23 cellular contexts compared by ENCODE assay signal in the genomic region with DNA sequence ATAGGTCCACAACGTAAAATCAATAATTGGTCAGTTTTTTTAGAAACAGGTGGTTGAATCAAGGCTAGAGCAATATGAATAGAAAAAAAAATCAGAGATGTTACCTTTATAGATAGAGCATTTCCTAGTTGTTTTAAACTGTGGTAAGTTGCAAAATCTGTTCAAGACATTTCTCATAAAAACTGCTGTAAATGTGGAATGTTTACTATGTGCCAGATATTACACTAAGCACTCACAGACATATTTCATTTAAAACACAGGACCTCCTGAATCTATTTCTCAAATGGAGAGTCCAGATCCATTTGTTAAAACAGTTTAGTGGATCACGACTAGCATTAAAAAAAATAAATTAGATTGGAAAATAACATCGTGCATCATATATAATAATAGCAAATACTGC.
"Had no signal": no experiment of that assay in that cellular context is flagged by ENCODE, and none has a peak within 500 bp of the region (broad histone marks: within the 10 kb centered on the region; RNA-seq: fewer than 3 reads in every experiment).

No MANE protein-coding gene starts in this region.

- H3K4me1 Mint-ChIP-seq: activated CD8-positive, alpha-beta memory T cell treated with anti-CD3 and anti-CD28 coated beads, Interleukin-2, amount 10 ng/mL, durations not matched to agents 7 days and 5 days; activated naive CD4-positive, alpha-beta T cell treated with anti-CD3 and anti-CD28 coated beads, Interleukin-2, amount 50 U/mL, for 24 hours; central memory CD8-positive, alpha-beta T cell; naive thymus-derived CD8-positive, alpha-beta T cell had no signal

- DNase-seq: activated CD4-positive, alpha-beta memory T cell treated with anti-CD3 and anti-CD28 coated beads for 36 hours; activated CD4-positive, alpha-beta T cell treated with anti-CD3 and anti-CD28 coated beads for 48 hours; activated CD8-positive, alpha-beta memory T cell treated with anti-CD3 and anti-CD28 coated beads, Interleukin-2, amount 10 ng/mL, durations not matched to agents 7 days and 5 days; activated gamma-delta T cell; activated T-cell treated with anti-CD3 and anti-CD28 coated beads for 4 hours; colonic mucosa; dorsolateral prefrontal cortex; effector memory CD8-positive, alpha-beta T cell; left ventricle myocardium inferior; naive thymus-derived CD8-positive, alpha-beta T cell; occipital lobe; posterior cingulate gyrus; right lobe of liver; stimulated activated CD4-positive, alpha-beta T cell treated with anti-CD3 and anti-CD28 coated beads, Interleukin-4, amount 100 ng/mL, for 1 hour; stimulated activated naive CD4-positive, alpha-beta T cell; testis; uterus had no signal

- H3K36me3 Mint-ChIP-seq: activated CD4-positive, alpha-beta memory T cell treated with anti-CD3 and anti-CD28 coated beads for 36 hours; activated CD8-positive, alpha-beta memory T cell treated with anti-CD3 and anti-CD28 coated beads, Interleukin-2, amount 10 ng/mL, durations not matched to agents 7 days and 5 days; activated naive CD4-positive, alpha-beta T cell treated with anti-CD3 and anti-CD28 coated beads, Interleukin-2, amount 50 U/mL, for 24 hours; naive thymus-derived CD8-positive, alpha-beta T cell had no signal

- H3K27me3 Mint-ChIP-seq: activated CD4-positive, alpha-beta memory T cell treated with anti-CD3 and anti-CD28 coated beads for 36 hours; activated CD8-positive, alpha-beta memory T cell treated with anti-CD3 and anti-CD28 coated beads, Interleukin-2, amount 10 ng/mL, durations not matched to agents 7 days and 5 days; activated naive CD4-positive, alpha-beta T cell treated with anti-CD3 and anti-CD28 coated beads, Interleukin-2, amount 50 U/mL, for 24 hours; central memory CD8-positive, alpha-beta T cell; effector memory CD8-positive, alpha-beta T cell; naive thymus-derived CD8-positive, alpha-beta T cell had no signal

- H3K4me3 Mint-ChIP-seq: activated CD4-positive, alpha-beta memory T cell treated with anti-CD3 and anti-CD28 coated beads for 36 hours; activated CD8-positive, alpha-beta memory T cell treated with anti-CD3 and anti-CD28 coated beads, Interleukin-2, amount 10 ng/mL, durations not matched to agents 7 days and 5 days; activated naive CD4-positive, alpha-beta T cell treated with anti-CD3 and anti-CD28 coated beads, Interleukin-2, amount 50 U/mL, for 24 hours; central memory CD8-positive, alpha-beta T cell; effector memory CD8-positive, alpha-beta T cell; mesothelial cell of epicardium; naive thymus-derived CD8-positive, alpha-beta T cell; T-helper 1 cell treated with Interleukin-12 subunit alpha and Interleukin-12 subunit beta and Interleukin-4 antibody, amounts not matched to agents 30 μg/mL and 1 μg/mL, for 36 hours had no signal

- H3K27ac ChIP-seq: breast epithelium, colonic mucosa, esophagus muscularis mucosa, left ventricle myocardium inferior, testis, uterus had no signal

- H3K4me1 ChIP-seq: breast epithelium, colonic mucosa, left ventricle myocardium inferior, right lobe of liver, testis, uterus had no signal

- H3K27ac Mint-ChIP-seq: activated CD4-positive, alpha-beta memory T cell treated with anti-CD3 and anti-CD28 coated beads for 36 hours; activated CD8-positive, alpha-beta memory T cell treated with anti-CD3 and anti-CD28 coated beads, Interleukin-2, amount 10 ng/mL, durations not matched to agents 7 days and 5 days; activated naive CD4-positive, alpha-beta T cell treated with anti-CD3 and anti-CD28 coated beads, Interleukin-2, amount 50 U/mL, for 24 hours; effector memory CD8-positive, alpha-beta T cell; mesothelial cell of epicardium; naive thymus-derived CD8-positive, alpha-beta T cell; T-helper 1 cell treated with Interleukin-12 subunit alpha and Interleukin-12 subunit beta and Interleukin-4 antibody, amounts not matched to agents 30 μg/mL and 1 μg/mL, for 36 hours had no signal

- H3K27me3 ChIP-seq: breast epithelium, colonic mucosa, dorsolateral prefrontal cortex, esophagus muscularis mucosa, right lobe of liver, testis, uterus had no signal

- ATAC-seq: activated CD8-positive, alpha-beta memory T cell treated with anti-CD3 and anti-CD28 coated beads, Interleukin-2, amount 10 ng/mL, durations not matched to agents 7 days and 5 days; effector memory CD8-positive, alpha-beta T cell; naive thymus-derived CD8-positive, alpha-beta T cell had no signal

- H3K9me3 ChIP-seq: colonic mucosa, right lobe of liver, testis had no signal

- H3K4me3 ChIP-seq: breast epithelium, colonic mucosa, esophagus muscularis mucosa, left ventricle myocardium inferior, testis, uterus had no signal

- H3K36me3 ChIP-seq: breast epithelium, colonic mucosa, esophagus muscularis mucosa, left ventricle myocardium inferior, right lobe of liver, uterus had no signal
